8 cellular contexts compared by ENCODE assay signal in genomic region chr1:175154595-175155472, GRCh38. TPM values are rescaled to one million over a fixed set of nuclear protein-coding genes. Genes with fewer than 3 reads are reported as not detected.
A peak's percentile ranks its signal among the peaks of the same experiment; 100 is the strongest.
DNase-seq lines count a peak whose midpoint lies in the region; ATAC-seq and TF ChIP-seq lines count a peak whose summit lies in the region.

No MANE protein-coding gene starts in this region.

- POLR2A ChIA-PET in activated CD4-positive, alpha-beta memory T cell treated with anti-CD3 and anti-CD28 coated beads, Interleukin-2, amount 10 ng/mL, durations not matched to agents 7 days and 5 days (lab: Charles Lee) = interaction anchor here (1.0 to 2.8 kb wide), 8 partner anchors 13 to 165 kb away, joined by 3 to 14 read pairs (median 4); no protein-coding TSS in a partner anchor

- peaks cover 34% of the 10 kb centered on the region for H3K27me3 ChIP-seq in DOHH2 (ENCODE audit: control insufficient read depth, low read length)

- no peak overlapping the region for H3K4me3 ChIP-seq in DOHH2 (ENCODE audit: low read length)

- H3K9me3 ChIP-seq in DOHH2 (ENCODE audit: control insufficient read depth, insufficient read depth, low read length) = no peaks in the 10 kb centered on the region

- no peaks in the 10 kb centered on the region for H3K9me3 Mint-ChIP-seq in activated CD4-positive, alpha-beta memory T cell treated with anti-CD3 and anti-CD28 coated beads, Interleukin-2, amount 10 ng/mL, durations not matched to agents 7 days and 5 days
- H3K9me3 Mint-ChIP-seq in effector memory CD8-positive, alpha-beta T cell = no peaks in the 10 kb centered on the region

- H3K79me2 ChIP-seq in DOHH2 (ENCODE audit: control insufficient read depth, low read length) = no peaks in the 10 kb centered on the region

- peaks cover 9% of the 10 kb centered on the region for H3K4me1 Mint-ChIP-seq in activated CD4-positive, alpha-beta memory T cell treated with anti-CD3 and anti-CD28 coated beads, Interleukin-2, amount 10 ng/mL, durations not matched to agents 7 days and 5 days
- H3K4me1 Mint-ChIP-seq in effector memory CD8-positive, alpha-beta T cell (ENCODE audit: low read depth in 2 of 2) = peaks cover 4 to 13% of the 10 kb centered on the region in 2 donors

- no peak overlapping the region for H3K27ac Mint-ChIP-seq in activated CD4-positive, alpha-beta memory T cell treated with anti-CD3 and anti-CD28 coated beads, Interleukin-2, amount 10 ng/mL, durations not matched to agents 7 days and 5 days
- no peak overlapping the region for H3K27ac Mint-ChIP-seq in effector memory CD8-positive, alpha-beta T cell

- H3K4me1 ChIP-seq in DOHH2 (ENCODE audit: control insufficient read depth, low read length) = peaks cover 25% of the 10 kb centered on the region

- H3K27ac ChIP-seq in DOHH2 (ENCODE audit: low read depth, low read length) = no peak overlapping the region

- H3K4me3 Mint-ChIP-seq in activated CD4-positive, alpha-beta memory T cell treated with anti-CD3 and anti-CD28 coated beads, Interleukin-2, amount 10 ng/mL, durations not matched to agents 7 days and 5 days = no peak overlapping the region
- no peak overlapping the region for H3K4me3 Mint-ChIP-seq in effector memory CD8-positive, alpha-beta T cell

- peak overlapping the region; percentile 29 for H3K4me2 ChIP-seq in DOHH2 (ENCODE audit: low read length)

- peaks cover 19% of the 10 kb centered on the region for H3K36me3 Mint-ChIP-seq in activated CD4-positive, alpha-beta memory T cell treated with anti-CD3 and anti-CD28 coated beads, Interleukin-2, amount 10 ng/mL, durations not matched to agents 7 days and 5 days (ENCODE audit: low read depth)
- no peaks in the 10 kb centered on the region for H3K36me3 Mint-ChIP-seq in effector memory CD8-positive, alpha-beta T cell (ENCODE audit: insufficient read depth)

- H3K36me3 ChIP-seq in DOHH2 (ENCODE audit: control insufficient read depth, low read length) = peaks cover 11% of the 10 kb centered on the region

- peak; percentile 91 for TF ChIP-seq CTCF in DOHH2 (IDR thresholded peaks at IDR 0.05; ENCODE audit: low read depth, low read length, poor library complexity, severe bottlenecking)

- DNase-seq in NCI-H748 treated with DMSO at 0.1 percent for 48 hours (lab: John Stamatoyannopoulos, UW) (peak; percentile 28), mucosa of gallbladder (ENCODE audit: low spot score) (peak; percentile 74)
- peak; percentile 76 for DNase-seq in activated CD4-positive, alpha-beta memory T cell treated with anti-CD3 and anti-CD28 coated beads, Interleukin-2, amount 10 ng/mL, durations not matched to agents 7 days and 5 days
- peak; percentile 66 to 76 (median 68) for DNase-seq in effector memory CD8-positive, alpha-beta T cell
- DNase-seq in stimulated activated CD8-positive, alpha-beta memory T cell treated with anti-CD3 and anti-CD28 coated beads, Interleukin-7, amount 100 ng/mL, for 24 hours (ENCODE audit: low read depth) = peak; percentile 65

- no peaks in the 10 kb centered on the region for H3K9me2 ChIP-seq in DOHH2 (replicated peaks; ENCODE audit: control insufficient read depth, low read length)

- CTCF ChIA-PET in activated CD4-positive, alpha-beta memory T cell treated with anti-CD3 and anti-CD28 coated beads, Interleukin-2, amount 10 ng/mL, durations not matched to agents 7 days and 5 days (lab: Charles Lee) = interaction anchor here (0.6 to 6.4 kb wide), 44 partner anchors 8 to 327 kb away, joined by 3 to 209 read pairs (median 4); partner anchors contain the start of gene MRPS14

- peak; percentile 55 for ATAC-seq in HG02973 (IDR thresholded peaks at IDR 0.05; ENCODE audit: unreplicated experiment)
- ATAC-seq in effector memory CD8-positive, alpha-beta T cell (replicated peaks) = peak; percentile 70
- ATAC-seq in HG03571 (IDR thresholded peaks at IDR 0.05; ENCODE audit: unreplicated experiment) = no peak

- H4K20me1 ChIP-seq in DOHH2 (ENCODE audit: control insufficient read depth, insufficient read depth, low read depth, low read length) = 0 out of 2 replicates have a peak, but pooled peaks cover 2% of the 10 kb centered on the region

- peaks cover 12% of the 10 kb centered on the region; the same call in 1 of the 2 replicates for H3F3A ChIP-seq in DOHH2 (ENCODE audit: control insufficient read depth, insufficient read depth)

- peaks cover 39% of the 10 kb centered on the region for H3K27me3 Mint-ChIP-seq in activated CD4-positive, alpha-beta memory T cell treated with anti-CD3 and anti-CD28 coated beads, Interleukin-2, amount 10 ng/mL, durations not matched to agents 7 days and 5 days
- peaks cover 30 to 43% of the 10 kb centered on the region in 2 donors for H3K27me3 Mint-ChIP-seq in effector memory CD8-positive, alpha-beta T cell

RNA-seq across cellular contexts. Expression of gene KIAA0040, which starts 37.7 kb away (rescaled TPM):
- 10 to 100 TPM; 79.4 to 80.2 TPM for total RNA-seq in activated CD4-positive, alpha-beta memory T cell treated with anti-CD3 and anti-CD28 coated beads, Interleukin-2, amount 10 ng/mL, durations not matched to agents 7 days and 5 days
- 16.1 TPM for total RNA-seq in mucosa of gallbladder
